13 cellular contexts compared by ENCODE assay signal in the genomic region with DNA sequence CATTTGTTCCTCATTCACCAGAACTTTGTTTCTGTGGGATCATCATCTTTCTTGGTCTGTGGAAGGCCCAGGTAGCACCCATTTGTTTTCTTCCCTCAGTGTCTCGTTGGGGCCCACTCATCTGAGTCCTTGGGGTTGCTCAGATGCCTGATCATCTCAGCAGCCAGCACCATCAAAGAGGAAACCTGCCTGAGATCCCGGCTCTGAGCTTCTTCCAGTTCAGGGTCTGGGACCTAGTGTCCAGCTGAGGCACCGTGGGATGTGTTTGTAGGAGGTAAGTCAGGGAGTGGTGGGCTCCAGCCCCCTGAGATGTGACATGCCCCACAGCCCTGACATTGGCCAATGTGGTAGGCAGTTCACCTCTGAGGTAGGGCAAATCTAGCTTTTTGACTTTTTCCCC. TPM values are rescaled to one million over a fixed set of nuclear protein-coding genes. Genes with fewer than 3 reads are reported as not detected.
DNase-seq lines count a peak whose midpoint lies in the region; ATAC-seq and TF ChIP-seq lines count a peak whose summit lies in the region.
"Had no signal": no experiment of that assay in that cellular context is flagged by ENCODE, and none has a peak within 500 bp of the region (broad histone marks: within the 10 kb centered on the region; RNA-seq: fewer than 3 reads in every experiment).

No MANE protein-coding gene starts in this region.

- in situ Hi-C loops in transverse colon (cut with MboI; ENCODE audit: low pct_ligation_motif_present in 1 of 4, low pct_unique_long_range_greater_than_20kb in 1 of 4, low sequenced_read_pairs in 3 of 4) = loop anchor here in 1 of 4 donors (5.0 kb wide), 1 partner anchor 399 kb away; no protein-coding TSS in a partner anchor

- peak overlapping the region; percentile 93 for H3K27ac Mint-ChIP-seq in activated CD8-positive, alpha-beta memory T cell treated with anti-CD3 and anti-CD28 coated beads, Interleukin-2, amount 10 ng/mL, durations not matched to agents 7 days and 5 days
- H3K27ac Mint-ChIP-seq: nephron progenitor cell had no signal

- 75% methylated on average over 3 of the region's 3 CpGs; no CpG with 5 or more reads in 1 of the 2 donors for WGBS in transverse colon (ENCODE audit: low coverage in 1 of 2), 2 donors

- CTCF ChIA-PET in activated CD8-positive, alpha-beta memory T cell treated with anti-CD3 and anti-CD28 coated beads, Interleukin-2, amount 10 ng/mL, durations not matched to agents 7 days and 5 days (lab: Charles Lee) = interaction anchor here (2.3 to 24.1 kb wide), 3 partner anchors 10 to 43 kb away, joined by 8 to 521 read pairs (median 12); no protein-coding TSS in a partner anchor

- H3K4me1 ChIP-seq in fibroblast of lung (ENCODE audit: control insufficient read depth, extremely low read depth, insufficient read depth, low read length) (no peaks in the 10 kb centered on the region), transverse colon (peaks cover 0 to 48% (median 6%) of the 10 kb centered on the region in 4 donors)

- peaks cover 2% of the 10 kb centered on the region for H3K9me3 Mint-ChIP-seq in activated CD8-positive, alpha-beta memory T cell treated with anti-CD3 and anti-CD28 coated beads, Interleukin-2, amount 10 ng/mL, durations not matched to agents 7 days and 5 days (ENCODE audit: low read depth)

- intact Hi-C loops in transverse colon (cut with DNase I; ENCODE audit: low total_unique reads) = loop anchor here (5.0 kb wide), 1 partner anchor 39 kb away; no protein-coding TSS in a partner anchor
- intact Hi-C loops in Right ventricle myocardium superior (cut with DNase I) = loop anchor here (5.0 to 10.0 kb wide), 2 partner anchors 39 to 201 kb away; no protein-coding TSS in a partner anchor

- H3K36me3 ChIP-seq in fibroblast of lung (ENCODE audit: control insufficient read depth, insufficient read depth, low read length) (no peaks in the 10 kb centered on the region), transverse colon (no peaks in the 10 kb centered on the region)

- H3K4me2 ChIP-seq in fibroblast of lung (ENCODE audit: extremely low read depth, insufficient read depth, low read length) = no peak overlapping the region

- H2AFZ ChIP-seq in fibroblast of lung (ENCODE audit: low read length) = no peak overlapping the region

- H3K4me3 ChIP-seq in fibroblast of lung (replicated peaks in 1 of 4; ENCODE audit: control extremely low read depth in 1 of 4, insufficient read depth in 1 of 4, low read depth in 3 of 4, low read length in 4 of 4) (no peak overlapping the region), transverse colon (no peak overlapping the region)

- H3K9ac ChIP-seq in fibroblast of lung (ENCODE audit: insufficient read depth, low read length) = no peak overlapping the region

- H3K9me3 ChIP-seq in fibroblast of lung (ENCODE audit: control insufficient read depth, insufficient read depth, low read depth, low read length) = no peaks in the 10 kb centered on the region
- no peaks in the 10 kb centered on the region for H3K9me3 ChIP-seq in transverse colon

- peak overlapping the region; percentile 45 for H3K27ac ChIP-seq in VCaP
- H3K27ac ChIP-seq in fibroblast of lung (ENCODE audit: insufficient read depth, low read length) = peak overlapping the region; percentile 20
- peak overlapping the region; percentile 8 to 64 (median 50) for H3K27ac ChIP-seq in transverse colon
- H3K27ac ChIP-seq: HL-60 had no signal

- H4K20me1 ChIP-seq in fibroblast of lung (ENCODE audit: control insufficient read depth, extremely low read depth, insufficient read depth, low read length) = no peaks in the 10 kb centered on the region

- no peak for TF ChIP-seq EP300 in transverse colon (IDR thresholded peaks at IDR 0.05; ENCODE audit: low read depth)

- no peaks in the 10 kb centered on the region for H3K79me2 ChIP-seq in fibroblast of lung (ENCODE audit: control insufficient read depth, insufficient read depth, low read length)

- peaks cover 2% of the 10 kb centered on the region for H3K27me3 Mint-ChIP-seq in activated CD8-positive, alpha-beta memory T cell treated with anti-CD3 and anti-CD28 coated beads, Interleukin-2, amount 10 ng/mL, durations not matched to agents 7 days and 5 days

- H3K4me1 Mint-ChIP-seq in activated CD8-positive, alpha-beta memory T cell treated with anti-CD3 and anti-CD28 coated beads, Interleukin-2, amount 10 ng/mL, durations not matched to agents 7 days and 5 days = peaks cover 87% of the 10 kb centered on the region

- TF ChIP-seq CTCF in VCaP (conservative IDR thresholded peaks at IDR 0.05) = no peak
- TF ChIP-seq CTCF in fibroblast of lung (conservative IDR thresholded peaks at IDR 0.05 in 1 of 2, IDR thresholded peaks at IDR 0.05 in 1 of 2; ENCODE audit: low read depth in 1 of 2, low read length in 2 of 2) = no peak
- TF ChIP-seq CTCF in transverse colon (IDR thresholded peaks at IDR 0.05) = no peak

- no peak for TF ChIP-seq POLR2A in transverse colon (IDR thresholded peaks at IDR 0.05)

- peak; percentile 54 for DNase-seq in activated CD8-positive, alpha-beta memory T cell treated with anti-CD3 and anti-CD28 coated beads, Interleukin-2, amount 10 ng/mL, durations not matched to agents 7 days and 5 days
- no peak for DNase-seq in activated CD8-positive, alpha-beta memory T cell treated with anti-CD3 and anti-CD28 coated beads for 24 hours
- DNase-seq in fibroblast of lung (ENCODE audit: low read depth in 2 of 2) = no peak
- DNase-seq in transverse colon = no peak
- no peak for DNase-seq in Right ventricle myocardium superior
- DNase-seq: caudate nucleus, NCI-H524, nephron progenitor cell had no signal

- ATAC-seq in activated CD8-positive, alpha-beta memory T cell treated with anti-CD3 and anti-CD28 coated beads, Interleukin-2, amount 10 ng/mL, durations not matched to agents 7 days and 5 days = no peak
- no peak for ATAC-seq in Right ventricle myocardium superior (ENCODE audit: poor library complexity)
- ATAC-seq in HG03139 (IDR thresholded peaks at IDR 0.05; ENCODE audit: unreplicated experiment) = no peak
- ATAC-seq in HG03354 (IDR thresholded peaks at IDR 0.05; ENCODE audit: poor library complexity, severe bottlenecking, unreplicated experiment) = no peak
- ATAC-seq: SK-N-SH treated with all-trans-retinoic acid at 6 μM for 48 hours had no signal

- H3K27me3 ChIP-seq in fibroblast of lung (ENCODE audit: control insufficient read depth, insufficient read depth, low read length) (no peaks in the 10 kb centered on the region), transverse colon (no peaks in the 10 kb centered on the region)

- peak overlapping the region; percentile 50 for H3K4me3 Mint-ChIP-seq in activated CD8-positive, alpha-beta memory T cell treated with anti-CD3 and anti-CD28 coated beads, Interleukin-2, amount 10 ng/mL, durations not matched to agents 7 days and 5 days
- H3K4me3 Mint-ChIP-seq: nephron progenitor cell had no signal

- H3K36me3 Mint-ChIP-seq in activated CD8-positive, alpha-beta memory T cell treated with anti-CD3 and anti-CD28 coated beads, Interleukin-2, amount 10 ng/mL, durations not matched to agents 7 days and 5 days = peaks cover 30% of the 10 kb centered on the region

RNA-seq across cellular contexts. Expression of a gene that starts 9.4 kb away (rescaled TPM):
- total RNA-seq in activated CD8-positive, alpha-beta memory T cell treated with anti-CD3 and anti-CD28 coated beads, Interleukin-2, amount 10 ng/mL, durations not matched to agents 7 days and 5 days = under 1 TPM in 1 of 2 experiments, not detected in 1; 0.07 TPM
- total RNA-seq in fibroblast of lung = not detected in 2 replicates
- polyA plus RNA-seq in fibroblast of lung = 0.14 and 0.28 TPM in 2 replicates
- polyA plus RNA-seq in fibroblast of lung (2012) = 0.08 and 0.14 TPM in 2 replicates
- polyA minus RNA-seq in fibroblast of lung (ENCODE audit: low replicate concordance) = not detected in 2 replicates
- 1 to 10 TPM in 2 of 4 donors, under 1 TPM in 1, not detected in 1; 0.82 to 5.2 (median 2.6) TPM for total RNA-seq in transverse colon
- total RNA-seq in Right ventricle myocardium superior = 0.65 TPM
